19 cellular contexts compared by ENCODE assay signal in genomic region chr6:25315778-25316177, GRCh38. TPM values are rescaled to one million over a fixed set of nuclear protein-coding genes. Genes with fewer than 3 reads are reported as not detected.
DNase-seq lines count a peak whose midpoint lies in the region; ATAC-seq, FAIRE-seq and TF ChIP-seq lines count a peak whose summit lies in the region.
"Had no signal": no experiment of that assay in that cellular context is flagged by ENCODE, and none has a peak within 500 bp of the region (broad histone marks: within the 10 kb centered on the region; RNA-seq: fewer than 3 reads in every experiment).

No MANE protein-coding gene starts in this region.

- SMC1A ChIA-PET in GM12878 (lab: Charles Lee; ENCODE audit: uncharacterized antibody, unreplicated experiment), result interaction anchor here (0.9 to 1.1 kb wide), 2 partner anchors 8 to 37 kb away, joined by 3 read pairs; no protein-coding TSS in a partner anchor

- no peaks in the 10 kb centered on the region for H3K4me1 Mint-ChIP-seq in natural killer cell
- no peaks in the 10 kb centered on the region for H3K4me1 Mint-ChIP-seq in immature natural killer cell

- H3K9me3 Mint-ChIP-seq in natural killer cell (no peaks in the 10 kb centered on the region), immature natural killer cell (no peaks in the 10 kb centered on the region)
- H3K9me3 Mint-ChIP-seq: CD4-positive, alpha-beta memory T cell had no signal

- peak; percentile 71 for FAIRE-seq in GM12878 (lab: Jason Lieb, UNC)

- BruUV-seq in GM12878 (replicated peaks; lab: Mats Ljungman, UMichigan), result no TSS peak

- H3K27me3 ChIP-seq in GM12878 (replicated peaks in 1 of 2; ENCODE audit: control insufficient read depth in 2 of 2, insufficient read depth in 2 of 2, low read length in 1 of 2), result no peaks in the 10 kb centered on the region
- H3K27me3 ChIP-seq: BE2C had no signal

- TF ChIP-seq EP300 in GM12878 (IDR thresholded peaks at IDR 0.05; ENCODE audit: borderline replicate concordance in 1 of 2, control insufficient read depth in 1 of 2, low read depth in 2 of 2, low read length in 2 of 2), result no peak

- H2AFZ ChIP-seq in GM12878 (ENCODE audit: control insufficient read depth, low read depth, low read length), result no peak overlapping the region

- ATAC-seq in GM18867 (IDR thresholded peaks at IDR 0.05; ENCODE audit: unreplicated experiment), result peak; percentile 63
- ATAC-seq in GM12878, result peak; percentile 76
- ATAC-seq in natural killer cell, result no peak
- ATAC-seq: PC-3 had no signal

- no peak overlapping the region for H3K9ac ChIP-seq in GM12878 (ENCODE audit: control insufficient read depth, insufficient read depth, low read length)
- H3K9ac ChIP-seq: SK-N-SH had no signal

- TF ChIP-seq CTCF in GM12865 (IDR thresholded peaks at IDR 0.05; ENCODE audit: insufficient read depth, low read depth, low read length, missing control alignments) (no peak), GM12878 (IDR thresholded peaks at IDR 0.05 in 2 of 3, conservative IDR thresholded peaks at IDR 0.05 in 1 of 3; ENCODE audit: control insufficient read depth in 2 of 3, extremely low read depth in 1 of 3, insufficient read depth in 1 of 3, low read depth in 3 of 3, low read length in 3 of 3) (no peak), fibroblast of villous mesenchyme (IDR thresholded peaks at IDR 0.05; ENCODE audit: insufficient read depth, low read depth, low read length) (no peak), natural killer cell (IDR thresholded peaks at IDR 0.05) (no peak)

- H3K27me3 Mint-ChIP-seq in natural killer cell (ENCODE audit: low read depth in 2 of 2) (peaks cover 0 to 2% of the 10 kb centered on the region in 2 donors), immature natural killer cell (ENCODE audit: low read depth in 3 of 3) (peaks cover 0 to 2% (median 1%) of the 10 kb centered on the region in 3 donors)
- H3K27me3 Mint-ChIP-seq: CD4-positive, alpha-beta memory T cell had no signal

- no peaks in the 10 kb centered on the region for H3K9me3 ChIP-seq in GM12878 (replicated peaks; ENCODE audit: control insufficient read depth, insufficient read depth, low read length)
- H3K9me3 ChIP-seq: BE2C, HAP-1, SK-N-SH had no signal

- no peak overlapping the region for H3K4me2 ChIP-seq in GM12878 (ENCODE audit: control insufficient read depth, insufficient read depth)
- H3K4me2 ChIP-seq: SK-N-SH had no signal

- H3K36me3 Mint-ChIP-seq in natural killer cell (no peaks in the 10 kb centered on the region), immature natural killer cell (no peaks in the 10 kb centered on the region)
- H3K36me3 Mint-ChIP-seq: CD4-positive, alpha-beta memory T cell had no signal

- no peak overlapping the region for H3K27ac ChIP-seq in GM12878 (ENCODE audit: control insufficient read depth, insufficient read depth)

- RAD21 ChIA-PET in GM12878 (lab: Charles Lee; ENCODE audit: unreplicated experiment), result interaction anchor here (1.3 kb wide), 1 partner anchor 20 kb away, joined by 3 read pairs; no protein-coding TSS in a partner anchor

- in situ Hi-C loops in GM12878 (cut with MboI), result no loop called here

- H3K4me3 ChIP-seq in GM12865 (ENCODE audit: low read depth, low read length) (no peak overlapping the region), GM12878 (no peak overlapping the region), fibroblast of villous mesenchyme (ENCODE audit: low read depth, low read length) (no peak overlapping the region)
- H3K4me3 ChIP-seq: HAP-1 had no signal

- intact Hi-C loops in GM12878 (cut with micrococcal nuclease; ENCODE audit: unreplicated experiment) (no loop called here), natural killer cell (cut with micrococcal nuclease) (no loop called here)

- H3K4me3 Mint-ChIP-seq in natural killer cell (no peak overlapping the region), immature natural killer cell (no peak overlapping the region)
- H3K4me3 Mint-ChIP-seq: CD4-positive, alpha-beta memory T cell had no signal

- 1% methylated on average over 3 of the region's 3 CpGs for WGBS in GM12878 (ENCODE audit: insufficient coverage, insufficient replicate concordance, low lambda C conversion rate, missing lambda C conversion rate)

- TF ChIP-seq RAD21 in GM12878 (IDR thresholded peaks at IDR 0.05; ENCODE audit: insufficient read depth, low read depth, low read length), result no peak

- peak; percentile 26 for DNase-seq in GM12865 (ENCODE audit: low read depth)
- DNase-seq in GM12878 (ENCODE audit: low read depth, low spot score), result no peak
- peak; percentile 58 for DNase-seq in fibroblast of villous mesenchyme (ENCODE audit: low read depth)
- no peak for DNase-seq in natural killer cell
- no peak for DNase-seq in activated naive CD4-positive, alpha-beta T cell treated with anti-CD3 and anti-CD28 coated beads, Interleukin-2, amount 50 U/mL, for 16 hours
- DNase-seq in NCI-H2227 treated with DMSO at 0.1 percent for 48 hours (lab: John Stamatoyannopoulos, UW), result no peak
- no peak for DNase-seq in immature natural killer cell
- DNase-seq: BE2C; CD4-positive, alpha-beta memory T cell; DMS79; Karpas-422; NCI-H1417 treated with DMSO at 0.1 percent for 48 hours; NCI-H2081; NCI-H226; NCI-H526; PC-3; SK-N-SH had no signal

- no peak overlapping the region for H3K27ac Mint-ChIP-seq in natural killer cell
- H3K27ac Mint-ChIP-seq in immature natural killer cell, result no peak overlapping the region

- H3K36me3 ChIP-seq in GM12878 (ENCODE audit: control insufficient read depth in 2 of 2, insufficient read depth in 2 of 2, low read length in 1 of 2), result no peaks in the 10 kb centered on the region
- H3K36me3 ChIP-seq: BE2C, HAP-1 had no signal

- no peaks in the 10 kb centered on the region for H4K20me1 ChIP-seq in GM12878 (ENCODE audit: control insufficient read depth, insufficient read depth)

- no peak for TF ChIP-seq POLR2A in GM12878 (IDR thresholded peaks at IDR 0.05; ENCODE audit: low read depth, low read length)

- CTCF ChIA-PET in GM12878 (lab: Yijun Ruan, JAX), result interaction anchor here (0.9 kb wide), 1 partner anchor 54 kb away, joined by 3 read pairs; no protein-coding TSS in a partner anchor

- H3K79me2 ChIP-seq in GM12878 (ENCODE audit: control insufficient read depth, insufficient read depth, low read length), result no peaks in the 10 kb centered on the region; the same call in 1 of the 2 replicates

- no peaks in the 10 kb centered on the region for H3K4me1 ChIP-seq in GM12878 (ENCODE audit: control insufficient read depth, insufficient read depth, low read length)
- H3K4me1 ChIP-seq: BE2C had no signal

- POLR2A ChIA-PET in GM12878 (lab: Charles Lee), result no interaction called here

TF ChIP-seq in GM12878, 131 proteins besides CTCF, POLR2A, EP300 and RAD21:
- no peak for TF ChIP-seq YY1 (IDR thresholded peaks at IDR 0.05; ENCODE audit: low read depth, low read length)
- peak; percentile 87 for TF ChIP-seq MTA2 (IDR thresholded peaks at IDR 0.05; ENCODE audit: low read depth)
- TF ChIP-seq ATF7 (IDR thresholded peaks at IDR 0.05; ENCODE audit: low read depth), result peak; percentile 28; the same call in 1 of the 2 replicates
- TF ChIP-seq CHD4 (IDR thresholded peaks at IDR 0.05), result no peak

RNA-seq across cellular contexts. Expression of gene CARMIL1, which starts 36.6 kb away (rescaled TPM):
- 45.9 and 48.7 TPM in 2 replicates for total RNA-seq in GM12878 (2013; cell fraction: nucleolus; rRNA removed)
- total RNA-seq in GM12878 (2014; rRNA removed), result 10.2 and 11.9 TPM in 2 replicates
- 10.6 and 10.7 TPM in 2 replicates for total RNA-seq in GM12878 (2014; rRNA removed; fragmentation: Illumina TruSeq; extraction: Trizol)
- 9.4 and 10.3 TPM in 2 replicates for total RNA-seq in GM12878 (2021)
- 1.3 TPM for polyA plus RNA-seq in GM12878 (2011; ENCODE audit: low read depth)
- 9.7 and 11.6 TPM in 2 replicates for polyA plus RNA-seq in GM12878 (2011; rRNA removed)
- polyA plus RNA-seq in GM12878 (2011; cell fraction: cytosol; rRNA removed), result 6.1 and 7.5 TPM in 2 replicates
- 10.6 and 12.8 TPM in 2 replicates for polyA plus RNA-seq in GM12878 (2011; cell fraction: nucleus; rRNA removed)
- polyA plus RNA-seq in GM12878 (2012), result 0.96 and 1.6 TPM in 2 replicates
- 8.9 and 10.1 TPM in 2 replicates for polyA plus RNA-seq in GM12878 (2014; fragmentation: Illumina TruSeq; extraction: Trizol)
- 10 to 100 TPM in 1 of 2 experiments, 1 to 10 TPM in 1; 9.4 to 11.3 TPM for polyA plus RNA-seq in GM12878 (2014; fragmentation: Nextera tagmentation; extraction: Ambion mirVana)
- 5.2 and 6.4 TPM in 2 replicates for polyA plus RNA-seq in GM12878 (2014; rRNA removed)
- polyA plus RNA-seq in GM12878 (2016; fragmentation: Nextera tagmentation; extraction: Ambion mirVana), result 10 to 100 TPM; 15.4 to 18.1 TPM
- 19.5 and 21.1 TPM in 2 replicates for polyA minus RNA-seq in GM12878 (2011; rRNA and poly(A)+ RNA removed)
- polyA minus RNA-seq in GM12878 (2011; cell fraction: cytosol; rRNA and poly(A)+ RNA removed), result 8.6 and 8.9 TPM in 2 replicates
- 14.9 and 22.7 TPM in 2 replicates for polyA minus RNA-seq in GM12878 (2011; cell fraction: nucleus; rRNA and poly(A)+ RNA removed)
- 11.2 and 12.2 TPM in 2 replicates for total RNA-seq in fibroblast of villous mesenchyme
- 1 to 10 TPM in 1 of 3 donors, under 1 TPM in 2; 0.25 to 1.1 (median 0.35) TPM for total RNA-seq in natural killer cell
- under 1 TPM in 1 of 3 donors, not detected in 2; 0.12 TPM for polyA plus RNA-seq in immature natural killer cell

Comparison
In these comparisons a context has a peak if more than half of its experiments do, and no peak if none do; other contexts are left out.
1. DNase-seq: peak in GM12865 (single experiment) and fibroblast of villous mesenchyme (single experiment); none in GM12878 (single experiment), natural killer cell (single experiment), activated naive CD4-positive, alpha-beta T cell treated with anti-CD3 and anti-CD28 coated beads, Interleukin-2, amount 50 U/mL, for 16 hours (single experiment), NCI-H2227 treated with DMSO at 0.1 percent for 48 hours (single experiment) and immature natural killer cell (0 of 3).
2. ATAC-seq: peak in GM18867 (single experiment) and GM12878 (single experiment); none in natural killer cell (0 of 3).